In genomic region chr4:101787917-101788316, GRCh38 we compare ENCODE assay signal across 18 cellular contexts. TPM values are rescaled to one million over a fixed set of nuclear protein-coding genes. Genes with fewer than 3 reads are reported as not detected.
DNase-seq lines count a peak whose midpoint lies in the region; ATAC-seq and TF ChIP-seq lines count a peak whose summit lies in the region.
"Had no signal": no experiment of that assay in that cellular context is flagged by ENCODE, and none has a peak within 500 bp of the region (broad histone marks: within the 10 kb centered on the region; RNA-seq: fewer than 3 reads in every experiment).

No MANE protein-coding gene starts in this region.

- H3K4me3 ChIP-seq in HCT116 (replicated peaks in 1 of 2; ENCODE audit: low read depth in 1 of 2, low read length in 2 of 2): no peak overlapping the region
- no peak overlapping the region for H3K4me3 ChIP-seq in mesodermal cell (ENCODE audit: extremely low read depth, insufficient read depth, low read length, poor library complexity, severe bottlenecking)
- no peak overlapping the region for H3K4me3 ChIP-seq in mammary epithelial cell (replicated peaks in 1 of 3; ENCODE audit: insufficient read depth in 1 of 3, low read depth in 2 of 3, low read length in 3 of 3)
- H3K4me3 ChIP-seq: A549 had no signal

- no peak overlapping the region for H3K4me2 ChIP-seq in HCT116 (ENCODE audit: low read length)
- no peak overlapping the region for H3K4me2 ChIP-seq in mammary epithelial cell (ENCODE audit: insufficient read depth, low read depth, low read length)
- H3K4me2 ChIP-seq: A549 had no signal

- H3K27me3 ChIP-seq in HCT116 (ENCODE audit: insufficient read depth, low read length): no peaks in the 10 kb centered on the region
- H3K27me3 ChIP-seq in mammary epithelial cell (ENCODE audit: insufficient read depth, low read length): no peaks in the 10 kb centered on the region

- in situ Hi-C loops in mammary epithelial cell (cut with MboI; ENCODE audit: low sequenced_read_pairs in 2 of 2): no loop called here

- peaks cover 16% of the 10 kb centered on the region for H3K36me3 Mint-ChIP-seq in activated B cell treated with CpG ODN at 0.5 μM for 24 hours (ENCODE audit: low read depth)
- H3K36me3 Mint-ChIP-seq in stimulated activated memory B cell treated with anti-CD40 and anti-IgM and Interleukin-4, amounts not matched to agents 10 μg/mL and 1 μg/mL and 100 μg/mL, for 72 hours: peaks cover 6% of the 10 kb centered on the region

- dilution Hi-C loops in mammary epithelial cell (cut with HindIII; ENCODE audit: low sequenced_read_pairs): no loop called here

- POLR2A ChIA-PET in HCT116 (lab: Charles Lee): no interaction called here
- POLR2A ChIA-PET in activated B cell treated with CpG ODN at 0.5 μM for 24 hours (lab: Charles Lee): no interaction called here

- H3K9me3 Mint-ChIP-seq in activated B cell treated with CpG ODN at 0.5 μM for 24 hours: peaks cover 6% of the 10 kb centered on the region
- peaks cover 3% of the 10 kb centered on the region for H3K9me3 Mint-ChIP-seq in stimulated activated memory B cell treated with anti-CD40 and anti-IgM and Interleukin-4, amounts not matched to agents 10 μg/mL and 1 μg/mL and 100 μg/mL, for 72 hours
- H3K9me3 Mint-ChIP-seq: HFFc6 had no signal

- peak overlapping the region; percentile 24 for H3K4me3 Mint-ChIP-seq in activated B cell treated with CpG ODN at 0.5 μM for 24 hours
- H3K4me3 Mint-ChIP-seq in stimulated activated memory B cell treated with anti-CD40 and anti-IgM and Interleukin-4, amounts not matched to agents 10 μg/mL and 1 μg/mL and 100 μg/mL, for 72 hours: no peak overlapping the region
- H3K4me3 Mint-ChIP-seq: HFFc6 had no signal

- no peak for TF ChIP-seq POLR2A in HCT116 (IDR thresholded peaks at IDR 0.05; ENCODE audit: borderline replicate concordance, extremely low read depth, insufficient read depth, insufficient read length)

- H3K27ac ChIP-seq in HCT116 (ENCODE audit: low read depth, low read length) (no peak overlapping the region), mesodermal cell (ENCODE audit: low read depth, low read length, severe bottlenecking) (peak overlapping the region; percentile 42), mammary epithelial cell (ENCODE audit: insufficient read depth, low read depth, low read length) (no peak overlapping the region)
- H3K27ac ChIP-seq: A549, C4-2B had no signal

- TF ChIP-seq CTCF in HCT116 (IDR thresholded peaks at IDR 0.05 in 2 of 3, conservative IDR thresholded peaks at IDR 0.05 in 1 of 3; ENCODE audit: borderline replicate concordance in 1 of 3, insufficient read depth in 1 of 3, low read depth in 2 of 3, low read length in 2 of 3) (no peak), activated B cell treated with CpG ODN at 0.5 μM for 24 hours (IDR thresholded peaks at IDR 0.05) (no peak), mammary epithelial cell (conservative IDR thresholded peaks at IDR 0.05 in 1 of 2, IDR thresholded peaks at IDR 0.05 in 1 of 2; ENCODE audit: extremely low read depth in 1 of 2, insufficient read depth in 1 of 2, low read depth in 1 of 2, low read length in 2 of 2) (no peak)

- BruUV-seq in HCT116 (replicated peaks; lab: Mats Ljungman, UMichigan) (no TSS peak), mammary epithelial cell (replicated peaks; lab: Mats Ljungman, UMichigan) (no TSS peak)

- DNase-seq in HCT116 (ENCODE audit: low read depth, low spot score) (no peak), activated B cell treated with CpG ODN at 0.5 μM for 24 hours (no peak), NCI-H1092 (lab: John Stamatoyannopoulos, UW) (no peak), mammary epithelial cell (no peak), cerebellum (ENCODE audit: low spot score) (no peak)
- DNase-seq: GF-D8, HFFc6, KBM-7, NCI-H1436 treated with DMSO at 0.1 percent for 48 hours, NCI-H2081, NCI-H226, NCI-H526 treated with DMSO at 0.1 percent for 48 hours, SHP77 treated with DMSO at 0.1 percent for 48 hours had no signal

- TF ChIP-seq RAD21 in HCT116 (IDR thresholded peaks at IDR 0.05; ENCODE audit: low read depth): no peak

- no peaks in the 10 kb centered on the region for H3K9me2 ChIP-seq in HCT116 (ENCODE audit: insufficient read depth)

- RAD21 ChIA-PET in HCT116 (lab: Charles Lee; ENCODE audit: low non-redundant PET in 1 of 2, low total read pairs in 2 of 2, uncharacterized antibody in 2 of 2, unreplicated experiment in 2 of 2): no interaction called here

- WGBS in mesodermal cell (ENCODE audit: insufficient coverage in 2 of 2), 2 experiments: 80 to 100% methylated on average over 1 to 3 of the region's 4 CpGs
- 71% methylated on average over 4 of the region's 4 CpGs for WGBS in mammary epithelial cell (ENCODE audit: low coverage, missing lambda C conversion rate)

- H3K27ac Mint-ChIP-seq in activated B cell treated with CpG ODN at 0.5 μM for 24 hours: peak overlapping the region; percentile 70
- H3K27ac Mint-ChIP-seq in stimulated activated memory B cell treated with anti-CD40 and anti-IgM and Interleukin-4, amounts not matched to agents 10 μg/mL and 1 μg/mL and 100 μg/mL, for 72 hours: peak overlapping the region; percentile 42
- H3K27ac Mint-ChIP-seq: HFFc6 had no signal

- H3K9me3 ChIP-seq in HCT116 (ENCODE audit: control insufficient read depth in 1 of 2, insufficient read depth in 1 of 2, low read depth in 1 of 2, low read length in 2 of 2) (no peaks in the 10 kb centered on the region), mesodermal cell (ENCODE audit: control insufficient read depth, low read length) (no peaks in the 10 kb centered on the region), mammary epithelial cell (replicated peaks; ENCODE audit: insufficient read depth, low read length) (no peaks in the 10 kb centered on the region)
- H3K9me3 ChIP-seq: A549 had no signal

- H2AFZ ChIP-seq in HCT116 (ENCODE audit: low read depth, low read length, poor library complexity, severe bottlenecking): peak overlapping the region; percentile 0
- no peak overlapping the region for H2AFZ ChIP-seq in mammary epithelial cell (ENCODE audit: low read depth, low read length)

- no peak for ATAC-seq in HCT116
- no peak for ATAC-seq in activated B cell treated with CpG ODN at 0.5 μM for 24 hours (ENCODE audit: low read depth)
- ATAC-seq in stimulated activated memory B cell treated with anti-CD40 and anti-IgM and Interleukin-4, amounts not matched to agents 10 μg/mL and 1 μg/mL and 100 μg/mL, for 72 hours: no peak
- ATAC-seq in GM21737 (IDR thresholded peaks at IDR 0.05; ENCODE audit: unreplicated experiment): no peak
- ATAC-seq: A549 had no signal

- H3K9ac ChIP-seq in HCT116 (ENCODE audit: low read length) (no peak overlapping the region), mammary epithelial cell (ENCODE audit: insufficient read depth, low read length) (no peak overlapping the region)

- CTCF ChIA-PET in HCT116 (lab: Charles Lee): no interaction called here
- CTCF ChIA-PET in activated B cell treated with CpG ODN at 0.5 μM for 24 hours (lab: Charles Lee): no interaction called here
- CTCF ChIA-PET in mammary epithelial cell (lab: Charles Lee; ENCODE audit: low non-redundant PET): no interaction called here

- no peaks in the 10 kb centered on the region for H3K27me3 Mint-ChIP-seq in activated B cell treated with CpG ODN at 0.5 μM for 24 hours
- no peaks in the 10 kb centered on the region for H3K27me3 Mint-ChIP-seq in stimulated activated memory B cell treated with anti-CD40 and anti-IgM and Interleukin-4, amounts not matched to agents 10 μg/mL and 1 μg/mL and 100 μg/mL, for 72 hours

- intact Hi-C loops in HCT116 (cut with micrococcal nuclease) (no loop called here), activated B cell treated with CpG ODN at 0.5 μM for 24 hours (cut with micrococcal nuclease) (loop anchor here (5.0 to 10.0 kb wide), 2 partner anchors 36 to 53 kb away; no protein-coding TSS in a partner anchor), mammary epithelial cell (cut with micrococcal nuclease) (no loop called here)

- H4K20me1 ChIP-seq in HCT116 (ENCODE audit: insufficient read depth): no peaks in the 10 kb centered on the region
- no peaks in the 10 kb centered on the region for H4K20me1 ChIP-seq in mammary epithelial cell (ENCODE audit: insufficient read depth, low read length)

- H3K36me3 ChIP-seq in HCT116 (ENCODE audit: control insufficient read depth in 1 of 2, insufficient read depth in 2 of 2, low read length in 2 of 2) (no peaks in the 10 kb centered on the region), mesodermal cell (ENCODE audit: control insufficient read depth, insufficient read depth, low read length) (no peaks in the 10 kb centered on the region), mammary epithelial cell (ENCODE audit: insufficient read depth, low read length) (no peaks in the 10 kb centered on the region)

- H3K79me2 ChIP-seq in HCT116 (ENCODE audit: insufficient read depth, low read length) (no peaks in the 10 kb centered on the region), mammary epithelial cell (ENCODE audit: insufficient read depth, low read length) (no peaks in the 10 kb centered on the region)

- H3K4me1 Mint-ChIP-seq in activated B cell treated with CpG ODN at 0.5 μM for 24 hours: peaks cover 56% of the 10 kb centered on the region
- H3K4me1 Mint-ChIP-seq in stimulated activated memory B cell treated with anti-CD40 and anti-IgM and Interleukin-4, amounts not matched to agents 10 μg/mL and 1 μg/mL and 100 μg/mL, for 72 hours: peaks cover 39% of the 10 kb centered on the region

- H3K4me1 ChIP-seq in HCT116 (ENCODE audit: control insufficient read depth in 1 of 2, insufficient read depth in 2 of 2, low read length in 2 of 2) (peaks cover 22 to 29% of the 10 kb centered on the region in 2 experiments; a peak in 3 of 4 replicates), mesodermal cell (ENCODE audit: control insufficient read depth, insufficient read depth, low read length, poor library complexity, severe bottlenecking) (peaks cover 6% of the 10 kb centered on the region), mammary epithelial cell (ENCODE audit: insufficient read depth, low read length) (peaks cover 8% of the 10 kb centered on the region)

TF ChIP-seq in HCT116, 20 proteins besides CTCF, POLR2A, EP300 and RAD21:
- no peak for TF ChIP-seq EZH2 (IDR thresholded peaks at IDR 0.05)
- TF ChIP-seq ZNF274 (IDR thresholded peaks at IDR 0.05; ENCODE audit: low read depth, low read length): no peak
- no peak for TF ChIP-seq TCF7L2 (IDR thresholded peaks at IDR 0.05; ENCODE audit: borderline replicate concordance, extremely low read depth, insufficient read depth, insufficient read length)
- no peak for TF ChIP-seq ZFX (IDR thresholded peaks at IDR 0.05)
- TF ChIP-seq SRF (IDR thresholded peaks at IDR 0.05; ENCODE audit: low read depth): no peak
- TF ChIP-seq EZH2phosphoT487 (IDR thresholded peaks at IDR 0.05; ENCODE audit: borderline replicate concordance): no peak

RNA-seq across cellular contexts. Expression of gene BANK1, which starts 2.6 kb away (rescaled TPM):
- total RNA-seq in HCT116 (2021; ENCODE audit: unreplicated experiment) (2.4 TPM), activated B cell treated with CpG ODN at 0.5 μM for 24 hours (307 and 336 TPM in 2 replicates), mammary epithelial cell (under 1 TPM in 1 of 2 donors, not detected in 1; 0.17 TPM), cerebellum (0.54 TPM)
- polyA plus RNA-seq in HCT116 (2012): 3.3 and 3.9 TPM in 2 replicates
- polyA plus RNA-seq in mesodermal cell (2013, experiment 1 of 2): 0.29 TPM
- 0.15 TPM for polyA plus RNA-seq in mesodermal cell (2013, experiment 2 of 2)
- polyA plus RNA-seq in mammary epithelial cell: 0.07 TPM
- not detected for polyA minus RNA-seq in mammary epithelial cell

Comparison
In these comparisons a context has a peak if more than half of its experiments do, and no peak if none do; other contexts are left out.
1. RNA of gene BANK1, which starts 2.6 kb away (total RNA-seq): 307 to 336 TPM in activated B cell treated with CpG ODN at 0.5 μM for 24 hours; 2.4 TPM in HCT116 (single experiment), 0.54 TPM in cerebellum (single experiment) and 0.17 TPM in mammary epithelial cell; every median in the first group is over 10 times any median in the second.